In genomic region chr1:58726581-58726980, GRCh38 we compare ENCODE assay signal across 13 cellular contexts. TPM values are rescaled to one million over a fixed set of nuclear protein-coding genes. Genes with fewer than 3 reads are reported as not detected.
DNase-seq lines count a peak whose midpoint lies in the region; ATAC-seq and TF ChIP-seq lines count a peak whose summit lies in the region.
"Had no signal": no experiment of that assay in that cellular context is flagged by ENCODE, and none has a peak within 500 bp of the region (broad histone marks: within the 10 kb centered on the region; RNA-seq: fewer than 3 reads in every experiment).

No MANE protein-coding gene starts in this region.

- no peak for TF ChIP-seq CTCF in HCT116 (IDR thresholded peaks at IDR 0.05 in 2 of 3, conservative IDR thresholded peaks at IDR 0.05 in 1 of 3; ENCODE audit: borderline replicate concordance in 1 of 3, insufficient read depth in 1 of 3, low read depth in 2 of 3, low read length in 2 of 3)

- H3K36me3 ChIP-seq in HCT116 (ENCODE audit: control insufficient read depth in 1 of 2, insufficient read depth in 2 of 2, low read length in 2 of 2): no peaks in the 10 kb centered on the region; a peak in 1 of 4 replicates
- no peaks in the 10 kb centered on the region for H3K36me3 ChIP-seq in skeletal muscle satellite cell (ENCODE audit: insufficient read depth, low read length)
- H3K36me3 ChIP-seq: heart left ventricle had no signal

- no peak overlapping the region for H3K27ac Mint-ChIP-seq in activated CD4-positive, alpha-beta T cell treated with anti-CD3 and anti-CD28 coated beads, Interleukin-2, amount 10 ng/mL, durations not matched to agents 24 days and 14 days
- peak overlapping the region in 1 of 6 donors; percentile 40 for H3K27ac Mint-ChIP-seq in immature natural killer cell
- H3K27ac Mint-ChIP-seq: activated B cell treated with CpG ODN at 0.5 μM for 24 hours had no signal

- H3K4me3 Mint-ChIP-seq in activated CD4-positive, alpha-beta T cell treated with anti-CD3 and anti-CD28 coated beads, Interleukin-2, amount 10 ng/mL, durations not matched to agents 24 days and 14 days: peak overlapping the region; percentile 2
- H3K4me3 Mint-ChIP-seq in immature natural killer cell: peak overlapping the region in 1 of 5 donors; percentile 18
- H3K4me3 Mint-ChIP-seq: activated B cell treated with CpG ODN at 0.5 μM for 24 hours had no signal

- intact Hi-C loops in activated CD4-positive, alpha-beta T cell treated with anti-CD3 and anti-CD28 coated beads, Interleukin-2, amount 10 ng/mL, durations not matched to agents 24 days and 14 days (cut with micrococcal nuclease): no loop called here
- intact Hi-C loops in HCT116 (cut with micrococcal nuclease): no loop called here

- TF ChIP-seq POLR2A in HCT116 (IDR thresholded peaks at IDR 0.05; ENCODE audit: borderline replicate concordance, extremely low read depth, insufficient read depth, insufficient read length): no peak

- H4K20me1 ChIP-seq in HCT116 (ENCODE audit: insufficient read depth): no peaks in the 10 kb centered on the region

- H3K79me2 ChIP-seq in HCT116 (ENCODE audit: insufficient read depth, low read length): no peaks in the 10 kb centered on the region

- H3K27me3 ChIP-seq in HCT116 (ENCODE audit: insufficient read depth, low read length): no peaks in the 10 kb centered on the region
- H3K27me3 ChIP-seq in skeletal muscle satellite cell (ENCODE audit: control insufficient read depth, insufficient read depth, low read length): no peaks in the 10 kb centered on the region
- H3K27me3 ChIP-seq: heart left ventricle had no signal

- RAD21 ChIA-PET in HCT116 (lab: Charles Lee; ENCODE audit: low non-redundant PET in 1 of 2, low total read pairs in 2 of 2, uncharacterized antibody in 2 of 2, unreplicated experiment in 2 of 2): no interaction called here

- BruUV-seq in HCT116 (replicated peaks; lab: Mats Ljungman, UMichigan): no TSS peak

- peak; percentile 55 for DNase-seq in activated CD4-positive, alpha-beta T cell treated with anti-CD3 and anti-CD28 coated beads, Interleukin-2, amount 10 ng/mL, durations not matched to agents 24 days and 14 days
- no peak for DNase-seq in activated CD4-positive, alpha-beta T cell treated with anti-CD3 and anti-CD28 coated beads, Interleukin-2, amount 50 U/mL, for 4 hours
- DNase-seq in HCT116 (ENCODE audit: low read depth, low spot score) (no peak), NCI-H748 (lab: John Stamatoyannopoulos, UW; ENCODE audit: unreplicated experiment) (no peak), H4 (ENCODE audit: low spot score) (no peak), immature natural killer cell (no peak)
- DNase-seq: activated B cell treated with CpG ODN at 0.5 μM for 24 hours; activated naive CD4-positive, alpha-beta T cell; DMS79 treated with DMSO at 0.1 percent for 48 hours; heart left ventricle had no signal

- no peaks in the 10 kb centered on the region for H3K36me3 Mint-ChIP-seq in activated CD4-positive, alpha-beta T cell treated with anti-CD3 and anti-CD28 coated beads, Interleukin-2, amount 10 ng/mL, durations not matched to agents 24 days and 14 days (ENCODE audit: low read depth)
- no peaks in the 10 kb centered on the region for H3K36me3 Mint-ChIP-seq in immature natural killer cell

- H3K4me1 ChIP-seq in HCT116 (ENCODE audit: control insufficient read depth in 1 of 2, insufficient read depth in 2 of 2, low read length in 2 of 2) (peaks cover 6 to 21% of the 10 kb centered on the region in 2 experiments), skeletal muscle satellite cell (ENCODE audit: control insufficient read depth, insufficient read depth, low read length) (peaks cover 40% of the 10 kb centered on the region)

- TF ChIP-seq RAD21 in HCT116 (IDR thresholded peaks at IDR 0.05; ENCODE audit: low read depth): no peak

- no peak overlapping the region for H3K27ac ChIP-seq in HCT116 (ENCODE audit: low read depth, low read length)
- H3K27ac ChIP-seq: heart left ventricle had no signal

- no peak for ATAC-seq in HCT116
- peak; percentile 78 for ATAC-seq in HG03520 (IDR thresholded peaks at IDR 0.05; ENCODE audit: unreplicated experiment)
- ATAC-seq: sciatic nerve had no signal

- H2AFZ ChIP-seq in HCT116 (ENCODE audit: low read depth, low read length, poor library complexity, severe bottlenecking): peak overlapping the region; percentile 24

- no peaks in the 10 kb centered on the region for H3K27me3 Mint-ChIP-seq in activated CD4-positive, alpha-beta T cell treated with anti-CD3 and anti-CD28 coated beads, Interleukin-2, amount 10 ng/mL, durations not matched to agents 24 days and 14 days
- no peaks in the 10 kb centered on the region for H3K27me3 Mint-ChIP-seq in immature natural killer cell (ENCODE audit: low read depth in 3 of 3)
- H3K27me3 Mint-ChIP-seq: activated B cell treated with CpG ODN at 0.5 μM for 24 hours had no signal

- H3K4me2 ChIP-seq in HCT116 (ENCODE audit: low read length): no peak overlapping the region
- peak overlapping the region; percentile 67 for H3K4me2 ChIP-seq in skeletal muscle satellite cell (ENCODE audit: low read length)

- H3K4me1 Mint-ChIP-seq in activated CD4-positive, alpha-beta T cell treated with anti-CD3 and anti-CD28 coated beads, Interleukin-2, amount 10 ng/mL, durations not matched to agents 24 days and 14 days: peaks cover 19% of the 10 kb centered on the region
- H3K4me1 Mint-ChIP-seq in immature natural killer cell: peaks cover 23 to 35% of the 10 kb centered on the region in 2 donors

- H3K9me2 ChIP-seq in HCT116 (ENCODE audit: insufficient read depth): no peaks in the 10 kb centered on the region

- no peak overlapping the region for H3K9ac ChIP-seq in HCT116 (ENCODE audit: low read length)
- H3K9ac ChIP-seq in skeletal muscle satellite cell (ENCODE audit: low read depth, low read length): peak overlapping the region; percentile 53

- POLR2A ChIA-PET in HCT116 (lab: Charles Lee): interaction anchor here (1.2 kb wide), 1 partner anchor 57 kb away, joined by 4 read pairs; the partner anchor contains the start of gene JUN

- no peaks in the 10 kb centered on the region for H3K9me3 Mint-ChIP-seq in activated CD4-positive, alpha-beta T cell treated with anti-CD3 and anti-CD28 coated beads, Interleukin-2, amount 10 ng/mL, durations not matched to agents 24 days and 14 days
- no peaks in the 10 kb centered on the region for H3K9me3 Mint-ChIP-seq in immature natural killer cell
- H3K9me3 Mint-ChIP-seq: activated B cell treated with CpG ODN at 0.5 μM for 24 hours had no signal

- CTCF ChIA-PET in HCT116 (lab: Charles Lee): interaction anchor here (1.2 kb wide), 1 partner anchor 1033 kb away, joined by 3 read pairs; no protein-coding TSS in a partner anchor

- H3K9me3 ChIP-seq in HCT116 (ENCODE audit: control insufficient read depth in 1 of 2, insufficient read depth in 1 of 2, low read depth in 1 of 2, low read length in 2 of 2) (no peaks in the 10 kb centered on the region), skeletal muscle satellite cell (replicated peaks; ENCODE audit: low read length) (no peaks in the 10 kb centered on the region)
- H3K9me3 ChIP-seq: heart left ventricle had no signal

- no peak overlapping the region for H3K4me3 ChIP-seq in HCT116 (replicated peaks in 1 of 2; ENCODE audit: low read depth in 1 of 2, low read length in 2 of 2)
- no peak overlapping the region for H3K4me3 ChIP-seq in skeletal muscle satellite cell (ENCODE audit: low read length)
- H3K4me3 ChIP-seq: heart left ventricle had no signal

TF ChIP-seq in HCT116, 20 proteins besides CTCF, POLR2A, EP300 and RAD21 (continues in another document):
- TF ChIP-seq YY1 (IDR thresholded peaks at IDR 0.05; ENCODE audit: extremely low read depth, insufficient replicate concordance, low read depth, low read length) (no peak), EZH2phosphoT487 (IDR thresholded peaks at IDR 0.05; ENCODE audit: borderline replicate concordance) (no peak), FOSL1 (IDR thresholded peaks at IDR 0.05; ENCODE audit: low read depth) (no peak), CBX3 (IDR thresholded peaks at IDR 0.05; ENCODE audit: low read depth) (no peak), SP1 (IDR thresholded peaks at IDR 0.05; ENCODE audit: low read depth) (no peak), ELF1 (IDR thresholded peaks at IDR 0.05; ENCODE audit: borderline replicate concordance, low read depth) (no peak), SIN3A (IDR thresholded peaks at IDR 0.05; ENCODE audit: low read depth) (no peak), SRF (IDR thresholded peaks at IDR 0.05; ENCODE audit: low read depth) (no peak), ATF3 (IDR thresholded peaks at IDR 0.05) (no peak), POLR2AphosphoS5 (IDR thresholded peaks at IDR 0.05; ENCODE audit: low read depth, low read length) (no peak), JUND (IDR thresholded peaks at IDR 0.05) (no peak)

RNA-seq across cellular contexts. Expression of gene MYSM1, which starts 26.7 kb away (rescaled TPM):
- 42.4 and 43.9 TPM in 2 replicates for total RNA-seq in activated CD4-positive, alpha-beta T cell treated with anti-CD3 and anti-CD28 coated beads, Interleukin-2, amount 10 ng/mL, durations not matched to agents 24 days and 14 days
- 37.5 TPM for total RNA-seq in HCT116 (2021; ENCODE audit: unreplicated experiment)
- 5.4 and 6.1 TPM in 2 replicates for polyA plus RNA-seq in HCT116 (2012)
- total RNA-seq in skeletal muscle satellite cell (2012; rRNA removed): 12.0 and 19.3 TPM in 2 replicates
- 6.8 and 7.4 TPM in 2 replicates for total RNA-seq in H4 (2014; rRNA removed; shearing (Covaris generic))
- polyA plus RNA-seq in immature natural killer cell: 10 to 100 TPM; 11.3 to 17.6 (median 15.4) TPM

RNA-seq across cellular contexts. Expression of gene JUN, which starts 57.3 kb away (rescaled TPM):
- 51.6 and 52.6 TPM in 2 replicates for total RNA-seq in activated CD4-positive, alpha-beta T cell treated with anti-CD3 and anti-CD28 coated beads, Interleukin-2, amount 10 ng/mL, durations not matched to agents 24 days and 14 days
- 18.7 TPM for total RNA-seq in HCT116 (2021; ENCODE audit: unreplicated experiment)
- polyA plus RNA-seq in HCT116 (2012): 42.4 and 58.4 TPM in 2 replicates
- total RNA-seq in skeletal muscle satellite cell (2012; rRNA removed): 95.8 and 119 TPM in 2 replicates
- total RNA-seq in H4 (2014; rRNA removed; shearing (Covaris generic)): 23.2 and 29.4 TPM in 2 replicates
- 10 to 100 TPM; 18.7 to 58.4 (median 18.9) TPM for polyA plus RNA-seq in immature natural killer cell
